9 cellular contexts compared by ENCODE assay signal in genomic region chrX:53571494-53571893, GRCh38.
"Had no signal": no experiment of that assay in that cellular context is flagged by ENCODE, and none has a peak within 500 bp of the region (broad histone marks: within the 10 kb centered on the region; RNA-seq: fewer than 3 reads in every experiment).

No MANE protein-coding gene starts in this region.

- H3K4me1 ChIP-seq: HAP-1 had no signal

- DNase-seq: GM23248, GOT3, H7, KBM-7 had no signal

- H3K4me3 ChIP-seq: GM23248, HAP-1 had no signal

- H3K27ac ChIP-seq: GM23248, HL-60, KMS-11 had no signal

- H3K4me2 ChIP-seq: KMS-11 had no signal

- ATAC-seq: HCT116, HepG2 had no signal

- H2AFZ ChIP-seq: GM23248 had no signal

- H3K9me3 ChIP-seq: HAP-1 had no signal

- H3K9ac ChIP-seq: GM23248, KMS-11 had no signal
